In the genomic region with DNA sequence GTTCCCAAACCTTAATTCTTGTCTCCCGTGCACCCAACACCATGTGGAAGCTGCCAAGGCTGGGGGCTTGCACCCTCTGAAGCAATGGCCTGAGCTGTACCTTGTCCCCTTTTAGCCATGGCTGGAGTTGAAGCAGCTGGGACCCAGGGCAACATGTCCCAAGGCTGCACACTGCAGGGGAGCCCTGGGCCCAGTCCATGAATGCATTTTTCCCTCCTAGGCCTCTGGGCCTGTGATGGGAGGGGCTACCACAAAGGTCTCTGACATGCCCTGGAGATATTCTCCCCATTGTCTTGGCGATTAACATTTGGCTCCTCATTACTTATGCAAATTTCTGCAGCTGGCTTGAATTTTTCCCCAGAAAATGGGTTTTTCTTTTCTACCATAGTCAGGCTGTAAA, we compare ENCODE assay signal across 4 cellular contexts. TPM values are rescaled to one million over a fixed set of nuclear protein-coding genes. Genes with fewer than 3 reads are reported as not detected.
DNase-seq lines count a peak whose midpoint lies in the region; TF ChIP-seq lines count a peak whose summit lies in the region.
"Not testable (repeated sequence)": the region's sequence is repeated elsewhere in the genome, so short reads cannot be mapped to it uniquely, and the experiment has no call there.

No MANE protein-coding gene starts in this region.

- not testable (repeated sequence) for H3K4me2 ChIP-seq in BLaER1

- not testable (repeated sequence) for H3K27me3 ChIP-seq in BLaER1, sigmoid colon, tibial artery

- not testable (repeated sequence) for TF ChIP-seq CTCF in HEK293 (tag by site-specific recombination; IDR thresholded peaks at IDR 0.05); sigmoid colon (IDR thresholded peaks at IDR 0.05); tibial artery (IDR thresholded peaks at IDR 0.05)

- TF ChIP-seq EP300 in sigmoid colon (IDR thresholded peaks at IDR 0.05): not testable (repeated sequence)

- H3K9me3 ChIP-seq in BLaER1: peaks cover 51% of the 10 kb centered on the region
- not testable (repeated sequence) for H3K9me3 ChIP-seq in HEK293 (ENCODE audit: control insufficient read depth, insufficient read depth, low read depth, low read length); sigmoid colon; tibial artery

- not testable (repeated sequence) for TF ChIP-seq POLR2A in sigmoid colon (IDR thresholded peaks at IDR 0.05)

- DNase-seq in sigmoid colon: peak; percentile 20
- not testable (repeated sequence) for DNase-seq in tibial artery

- not testable (repeated sequence) for H3K9ac ChIP-seq in BLaER1

- H3K27ac ChIP-seq in BLaER1; HEK293 (ENCODE audit: extremely low read depth, low read depth, low read length); sigmoid colon: not testable (repeated sequence)
- peak overlapping the region; percentile 16 to 27 for H3K27ac ChIP-seq in tibial artery

- H3K36me3 ChIP-seq in BLaER1: peaks cover 14% of the 10 kb centered on the region; the same call in 1 of the 2 replicates
- not testable (repeated sequence) for H3K36me3 ChIP-seq in HEK293 (ENCODE audit: control insufficient read depth in 2 of 2, insufficient read depth in 1 of 2, low read length in 2 of 2); sigmoid colon; tibial artery

- 72 to 74% methylated on average over 2 of the region's 2 CpGs for WGBS in sigmoid colon, 2 donors

- intact Hi-C loops in sigmoid colon (cut with DNase I); tibial artery (cut with DNase I; ENCODE audit: low total_unique reads): not testable (repeated sequence)

- POLR2A ChIA-PET in HEK293 (lab: Yijun Ruan, JAX): not testable (repeated sequence)

- H4K20me1 ChIP-seq in BLaER1: not testable (repeated sequence)

- CTCF ChIA-PET in HEK293 (lab: Yijun Ruan, JAX): not testable (repeated sequence)

- H3K4me3 ChIP-seq in BLaER1: 0 out of 2 replicates have a peak overlapping the region, but pooled peaks have one; percentile 25
- H3K4me3 ChIP-seq in HEK293 (ENCODE audit: low read depth, low read length); sigmoid colon; tibial artery: not testable (repeated sequence)

- H3K4me1 ChIP-seq in BLaER1: peaks cover 56% of the 10 kb centered on the region
- not testable (repeated sequence) for H3K4me1 ChIP-seq in HEK293 (ENCODE audit: control insufficient read depth, insufficient read depth, low read length)
- H3K4me1 ChIP-seq in sigmoid colon: peaks cover 0 to 15% (median 3%) of the 10 kb centered on the region in 4 donors
- H3K4me1 ChIP-seq in tibial artery: peaks cover 0 to 47% (median 30%) of the 10 kb centered on the region in 4 donors

TF ChIP-seq in HEK293, 187 proteins besides CTCF, POLR2A, EP300 and RAD21:
- TF ChIP-seq ZNF585B (tag by site-specific recombination; IDR thresholded peaks at IDR 0.05): peak; percentile 96

RNA-seq across cellular contexts. Expression of gene COL6A1, which starts 20.2 kb away (rescaled TPM):
- total RNA-seq in sigmoid colon: 1,000 to 10,000 TPM in 2 of 4 donors, 100 to 1,000 TPM in 2; 622 to 1,755 (median 1,184) TPM
- polyA plus RNA-seq in sigmoid colon: 100 to 1,000 TPM in 1 of 3 donors, 10 to 100 TPM in 2; 14.3 to 131 (median 28.2) TPM
